In genomic region chr9:93308676-93309075, GRCh38 we compare ENCODE assay signal across 18 cellular contexts.
DNase-seq lines count a peak whose midpoint lies in the region; ATAC-seq and TF ChIP-seq lines count a peak whose summit lies in the region.
"Had no signal": no experiment of that assay in that cellular context is flagged by ENCODE, and none has a peak within 500 bp of the region (broad histone marks: within the 10 kb centered on the region; RNA-seq: fewer than 3 reads in every experiment).

No MANE protein-coding gene starts in this region.

- peaks cover 0 to 34% (median 29%) of the 10 kb centered on the region in 4 donors for H3K4me1 ChIP-seq in sigmoid colon
- peaks cover 15% of the 10 kb centered on the region for H3K4me1 ChIP-seq in Caco-2
- peaks cover 14% of the 10 kb centered on the region for H3K4me1 ChIP-seq in PC-3 (ENCODE audit: insufficient read depth, low read length)

- WGBS in sigmoid colon, 2 donors: 95 to 96% methylated on average over 7 of the region's 7 CpGs

- no peaks in the 10 kb centered on the region for H3K9me3 Mint-ChIP-seq in stimulated activated naive CD8-positive, alpha-beta T cell treated with anti-CD3 and anti-CD28 coated beads, Interleukin-15, amount 100 ng/mL, for 72 hours
- no peaks in the 10 kb centered on the region for H3K9me3 Mint-ChIP-seq in Caco-2 (ENCODE audit: unreplicated experiment)
- H3K9me3 Mint-ChIP-seq: CD8-positive, alpha-beta memory T cell had no signal

- TF ChIP-seq CTCF in sigmoid colon (IDR thresholded peaks at IDR 0.05) (no peak), Caco-2 (IDR thresholded peaks at IDR 0.05; ENCODE audit: insufficient read depth in 1 of 2, low read depth in 1 of 2, low read length in 1 of 2, severe bottlenecking in 1 of 2, unreplicated experiment in 1 of 2) (no peak), PC-3 (conservative IDR thresholded peaks at IDR 0.05; ENCODE audit: low read depth, low read length) (no peak)

- H3K27ac ChIP-seq in sigmoid colon (no peak overlapping the region), PC-3 (ENCODE audit: low read length) (no peak overlapping the region)
- H3K27ac ChIP-seq: 22Rv1, BLaER1, GM23248, HL-60 had no signal

- H4K20me1 ChIP-seq in PC-3 (ENCODE audit: low read length): no peaks in the 10 kb centered on the region
- H4K20me1 ChIP-seq: BLaER1 had no signal

- no peaks in the 10 kb centered on the region for H3K27me3 ChIP-seq in sigmoid colon
- no peaks in the 10 kb centered on the region for H3K27me3 ChIP-seq in Caco-2 (replicated peaks; ENCODE audit: control insufficient read depth, insufficient read depth, low read length)
- no peaks in the 10 kb centered on the region for H3K27me3 ChIP-seq in PC-3 (ENCODE audit: low read length)
- H3K27me3 ChIP-seq: BLaER1 had no signal

- H3K4me3 ChIP-seq in sigmoid colon (no peak overlapping the region), Caco-2 (ENCODE audit: low read depth, low read length) (no peak overlapping the region), PC-3 (ENCODE audit: low read length) (no peak overlapping the region)
- H3K4me3 ChIP-seq: BLaER1, GM23248, K562 had no signal

- H3K9me2 ChIP-seq in PC-3 (replicated peaks; ENCODE audit: low read length): no peaks in the 10 kb centered on the region

- DNase-seq in activated CD4-positive, alpha-beta T cell treated with anti-CD3 and anti-CD28 coated beads for 48 hours: peak; percentile 0
- DNase-seq in activated CD4-positive, alpha-beta T cell treated with anti-CD3 and anti-CD28 coated beads, Interleukin-2, amount 50 U/mL, for 1 hour: no peak
- no peak for DNase-seq in stimulated activated naive CD8-positive, alpha-beta T cell treated with anti-CD3 and anti-CD28 coated beads, Interleukin-15, amount 100 ng/mL, for 72 hours
- DNase-seq in stimulated activated naive CD8-positive, alpha-beta T cell treated with anti-CD3 and anti-CD28 coated beads, Interleukin-15, Interleukin-2, amounts not matched to agents 100 U/mL and 50 U/mL, for 24 hours: no peak
- peak; percentile 55 for DNase-seq in sigmoid colon
- DNase-seq in Caco-2: no peak
- DNase-seq in PC-3: no peak
- DNase-seq in NCI-H524 (lab: John Stamatoyannopoulos, UW): no peak
- DNase-seq: CD8-positive, alpha-beta memory T cell; GM23248; NCI-H1694; NCI-H446; NCI-H774; SIG-M5 had no signal

- no peak overlapping the region for H2AFZ ChIP-seq in PC-3 (ENCODE audit: low read length)
- H2AFZ ChIP-seq: GM23248 had no signal

- no peaks in the 10 kb centered on the region for H3K79me2 ChIP-seq in PC-3 (ENCODE audit: low read length)

- H3K27me3 Mint-ChIP-seq in stimulated activated naive CD8-positive, alpha-beta T cell treated with anti-CD3 and anti-CD28 coated beads, Interleukin-15, amount 100 ng/mL, for 72 hours: no peaks in the 10 kb centered on the region
- H3K27me3 Mint-ChIP-seq in Caco-2 (ENCODE audit: insufficient read depth, unreplicated experiment): no peaks in the 10 kb centered on the region

- H3K4me1 Mint-ChIP-seq in stimulated activated naive CD8-positive, alpha-beta T cell treated with anti-CD3 and anti-CD28 coated beads, Interleukin-15, amount 100 ng/mL, for 72 hours: no peaks in the 10 kb centered on the region
- H3K4me1 Mint-ChIP-seq in Caco-2 (ENCODE audit: low read depth, unreplicated experiment): peaks cover 10% of the 10 kb centered on the region

- TF ChIP-seq EP300 in sigmoid colon (IDR thresholded peaks at IDR 0.05): no peak

- H3K27ac Mint-ChIP-seq in stimulated activated naive CD8-positive, alpha-beta T cell treated with anti-CD3 and anti-CD28 coated beads, Interleukin-15, amount 100 ng/mL, for 72 hours: no peak overlapping the region
- no peak overlapping the region for H3K27ac Mint-ChIP-seq in Caco-2 (ENCODE audit: unreplicated experiment)
- H3K27ac Mint-ChIP-seq: CD8-positive, alpha-beta memory T cell had no signal

- H3K36me3 ChIP-seq in sigmoid colon (peaks cover 0 to 18% (median 3%) of the 10 kb centered on the region in 4 donors), Caco-2 (ENCODE audit: control insufficient read depth, insufficient read depth, low read length) (no peaks in the 10 kb centered on the region), PC-3 (ENCODE audit: low read depth, low read length) (no peaks in the 10 kb centered on the region)

- peak; percentile 35 for ATAC-seq in stimulated activated naive CD8-positive, alpha-beta T cell treated with anti-CD3 and anti-CD28 coated beads, Interleukin-15, amount 100 ng/mL, for 72 hours
- ATAC-seq in stimulated activated naive CD8-positive, alpha-beta T cell treated with anti-CD3 and anti-CD28 coated beads, Interleukin-15, Interleukin-2, amounts not matched to agents 100 U/mL and 50 U/mL, for 24 hours: no peak
- ATAC-seq in PC-3: no peak
- ATAC-seq: K562 had no signal

- no TSS peak for BruUV-seq in Caco-2 (replicated peaks; lab: Mats Ljungman, UMichigan)
- no TSS peak for BruUV-seq in PC-3 (replicated peaks; lab: Mats Ljungman, UMichigan)

- H3K9ac ChIP-seq in PC-3 (ENCODE audit: low read length): no peak overlapping the region
- H3K9ac ChIP-seq: BLaER1, GM23248 had no signal

- peaks cover 5% of the 10 kb centered on the region for H3K36me3 Mint-ChIP-seq in Caco-2 (ENCODE audit: insufficient read depth, unreplicated experiment)
- H3K36me3 Mint-ChIP-seq: CD8-positive, alpha-beta memory T cell had no signal

- no peak for TF ChIP-seq POLR2A in sigmoid colon (IDR thresholded peaks at IDR 0.05)

- H3K4me2 ChIP-seq in PC-3 (ENCODE audit: low read length): no peak overlapping the region
- H3K4me2 ChIP-seq: BLaER1 had no signal

- POLR2A ChIA-PET in Caco-2 (lab: Charles Lee): no interaction called here
- POLR2A ChIA-PET in PC-3 (lab: Charles Lee; ENCODE audit: unreplicated experiment): no interaction called here

- CTCF ChIA-PET in Caco-2 (lab: Charles Lee) (no interaction called here), PC-3 (lab: Charles Lee) (no interaction called here)

- H3F3A ChIP-seq in PC-3 (ENCODE audit: low read length, unreplicated experiment): no peaks in the 10 kb centered on the region

- H3K9me3 ChIP-seq in sigmoid colon (no peaks in the 10 kb centered on the region), Caco-2 (no peaks in the 10 kb centered on the region), PC-3 (ENCODE audit: low read length) (no peaks in the 10 kb centered on the region)
- H3K9me3 ChIP-seq: BLaER1 had no signal

- intact Hi-C loops in sigmoid colon (cut with DNase I): loop anchor here (5.0 kb wide), 1 partner anchor 259 kb away; no protein-coding TSS in a partner anchor
- intact Hi-C loops in Caco-2 (cut with micrococcal nuclease; ENCODE audit: unreplicated experiment): no loop called here
- intact Hi-C loops in PC-3 (cut with micrococcal nuclease): no loop called here

- no peak overlapping the region for H3K4me3 Mint-ChIP-seq in stimulated activated naive CD8-positive, alpha-beta T cell treated with anti-CD3 and anti-CD28 coated beads, Interleukin-15, amount 100 ng/mL, for 72 hours
- no peak overlapping the region for H3K4me3 Mint-ChIP-seq in Caco-2 (ENCODE audit: unreplicated experiment)
- H3K4me3 Mint-ChIP-seq: CD8-positive, alpha-beta memory T cell had no signal

Comparison
In these comparisons a context has a peak if more than half of its experiments do, and no peak if none do; other contexts are left out.
1. DNase-seq: peak in activated CD4-positive, alpha-beta T cell treated with anti-CD3 and anti-CD28 coated beads for 48 hours (single experiment) and sigmoid colon (single experiment); none in activated CD4-positive, alpha-beta T cell treated with anti-CD3 and anti-CD28 coated beads, Interleukin-2, amount 50 U/mL, for 1 hour (single experiment), stimulated activated naive CD8-positive, alpha-beta T cell treated with anti-CD3 and anti-CD28 coated beads, Interleukin-15, amount 100 ng/mL, for 72 hours (0 of 2), stimulated activated naive CD8-positive, alpha-beta T cell treated with anti-CD3 and anti-CD28 coated beads, Interleukin-15, Interleukin-2, amounts not matched to agents 100 U/mL and 50 U/mL, for 24 hours (single experiment), Caco-2 (0 of 2), PC-3 (single experiment) and NCI-H524 (0 of 2).